18 cellular contexts compared by ENCODE assay signal in the genomic region with DNA sequence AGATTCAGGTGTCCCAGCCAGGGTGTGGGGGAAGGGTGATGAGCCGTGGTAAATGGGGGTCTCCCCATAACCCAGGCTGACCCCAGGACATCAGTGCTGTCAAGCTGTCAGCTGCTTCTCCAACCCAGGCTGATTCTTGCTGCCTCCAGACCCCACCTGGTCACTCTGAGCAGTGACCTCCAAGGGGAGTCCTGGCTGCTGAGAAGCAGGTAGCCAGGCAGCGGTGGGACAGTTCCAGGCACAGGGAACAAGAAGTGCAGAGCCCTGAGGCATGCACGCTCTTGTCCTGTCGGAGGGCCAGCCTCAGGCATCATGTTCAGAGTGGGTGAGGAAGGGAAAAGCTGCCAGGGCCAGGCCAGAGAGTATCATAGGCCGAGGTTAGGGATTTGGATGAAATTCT. TPM values are rescaled to one million over a fixed set of nuclear protein-coding genes. Genes with fewer than 3 reads are reported as not detected.
"Had no signal": no experiment of that assay in that cellular context is flagged by ENCODE, and none has a peak within 500 bp of the region (broad histone marks: within the 10 kb centered on the region; RNA-seq: fewer than 3 reads in every experiment).

No MANE protein-coding gene starts in this region.

- H3K9me3 Mint-ChIP-seq: activated CD4-positive, alpha-beta T cell treated with anti-CD3 and anti-CD28 coated beads, Interleukin-2, amount 10 ng/mL, durations not matched to agents 24 days and 14 days; memory B cell; natural killer cell; WTC11 had no signal

- H3K9me3 ChIP-seq: left ventricle myocardium inferior, tibial nerve, uterus had no signal

- H3K36me3 ChIP-seq: left ventricle myocardium inferior, tibial nerve, uterus had no signal

- H3K4me3 Mint-ChIP-seq: activated CD4-positive, alpha-beta T cell treated with anti-CD3 and anti-CD28 coated beads, Interleukin-2, amount 10 ng/mL, durations not matched to agents 24 days and 14 days; WTC11 had no signal

- H3K36me3 Mint-ChIP-seq: memory B cell, natural killer cell, WTC11 had no signal

- DNase-seq: activated CD4-positive, alpha-beta T cell treated with anti-CD3 and anti-CD28 coated beads, Interleukin-2, amount 10 ng/mL, durations not matched to agents 24 days and 14 days; activated CD8-positive, alpha-beta memory T cell treated with anti-CD3 and anti-CD28 coated beads for 24 hours; activated naive CD4-positive, alpha-beta T cell; activated T-cell treated with anti-CD3 and anti-CD28 coated beads for 4 hours; aorta; dorsolateral prefrontal cortex; left ventricle myocardium inferior; natural killer cell; occipital lobe; stimulated activated CD4-positive, alpha-beta T cell treated with anti-CD3 and anti-CD28 coated beads, Interleukin-4, amount 100 ng/mL, for 24 hours; stimulated activated naive CD4-positive, alpha-beta T cell; T-helper 17 cell; uterus had no signal

- H3K27ac Mint-ChIP-seq: activated CD4-positive, alpha-beta T cell treated with anti-CD3 and anti-CD28 coated beads, Interleukin-2, amount 10 ng/mL, durations not matched to agents 24 days and 14 days; memory B cell; natural killer cell; T-helper 17 cell; WTC11 had no signal

- H3K27ac ChIP-seq: dorsolateral prefrontal cortex, left ventricle myocardium inferior, tibial nerve, uterus had no signal

- H3K4me3 ChIP-seq: dorsolateral prefrontal cortex, uterus had no signal

RNA-seq across cellular contexts. Expression of a gene that starts 1.1 kb away (rescaled TPM):
- total RNA-seq: occipital lobe, posterior vena cava had no signal

RNA-seq across cellular contexts. Expression of a gene that starts 6.0 kb away (rescaled TPM):
- total RNA-seq: left ventricle myocardium inferior, natural killer cell, skeletal muscle tissue, T-helper 17 cell, tibial nerve had no signal
